Comparison of ENCODE assay signal across 11 cellular contexts in genomic region chr5:180815241-180816031, GRCh38. TPM values are rescaled to one million over a fixed set of nuclear protein-coding genes. Genes with fewer than 3 reads are reported as not detected.
DNase-seq lines count a peak whose midpoint lies in the region; ATAC-seq and TF ChIP-seq lines count a peak whose summit lies in the region.
"Had no signal": no experiment of that assay in that cellular context is flagged by ENCODE, and none has a peak within 500 bp of the region (broad histone marks: within the 10 kb centered on the region; RNA-seq: fewer than 3 reads in every experiment).

No MANE protein-coding gene starts in this region.

- peak overlapping the region in 3 of 6 donors; percentile 22 to 41 (median 23) for H3K27ac Mint-ChIP-seq in immature natural killer cell
- peak overlapping the region; percentile 97 for H3K27ac Mint-ChIP-seq in stimulated activated naive B cell treated with anti-CD40 and anti-IgM and Interleukin-4, amounts not matched to agents 10 μg/mL and 1 μg/mL and 100 μg/mL, for 72 hours
- H3K27ac Mint-ChIP-seq in activated CD8-positive, alpha-beta T cell treated with anti-CD3 and anti-CD28 coated beads for 36 hours, result no peak overlapping the region

- intact Hi-C loops in activated CD8-positive, alpha-beta T cell treated with anti-CD3 and anti-CD28 coated beads for 36 hours (cut with micrococcal nuclease), result no loop called here

- peaks cover 18 to 21% of the 10 kb centered on the region in 2 donors for H3K4me1 Mint-ChIP-seq in immature natural killer cell
- H3K4me1 Mint-ChIP-seq in stimulated activated naive B cell treated with anti-CD40 and anti-IgM and Interleukin-4, amounts not matched to agents 10 μg/mL and 1 μg/mL and 100 μg/mL, for 72 hours, result peaks cover 57 to 72% of the 10 kb centered on the region in 2 donors
- peaks cover 64% of the 10 kb centered on the region for H3K4me1 Mint-ChIP-seq in activated CD8-positive, alpha-beta T cell treated with anti-CD3 and anti-CD28 coated beads for 36 hours (ENCODE audit: low read depth)

- H3K27me3 ChIP-seq in HL-60 (ENCODE audit: insufficient read depth, poor library complexity, severe bottlenecking), result no peaks in the 10 kb centered on the region
- H3K27me3 ChIP-seq: MG63 had no signal

- no peaks in the 10 kb centered on the region for H3K36me3 Mint-ChIP-seq in immature natural killer cell
- peaks cover 46 to 52% of the 10 kb centered on the region in 2 donors for H3K36me3 Mint-ChIP-seq in stimulated activated naive B cell treated with anti-CD40 and anti-IgM and Interleukin-4, amounts not matched to agents 10 μg/mL and 1 μg/mL and 100 μg/mL, for 72 hours
- no peaks in the 10 kb centered on the region for H3K36me3 Mint-ChIP-seq in activated CD8-positive, alpha-beta T cell treated with anti-CD3 and anti-CD28 coated beads for 36 hours (ENCODE audit: low read depth)

- peak in 1 of 2 donors; percentile 4 for ATAC-seq in stimulated activated naive B cell treated with anti-CD40 and anti-IgM and Interleukin-4, amounts not matched to agents 10 μg/mL and 1 μg/mL and 100 μg/mL, for 72 hours (replicated peaks)
- ATAC-seq in activated CD8-positive, alpha-beta T cell treated with anti-CD3 and anti-CD28 coated beads for 36 hours, result no peak
- no peak for ATAC-seq in GM18867 (IDR thresholded peaks at IDR 0.05; ENCODE audit: unreplicated experiment)
- no peak for ATAC-seq in GM18868 (IDR thresholded peaks at IDR 0.05; ENCODE audit: unreplicated experiment)

- peaks cover 4 to 10% (median 9%) of the 10 kb centered on the region in 3 donors for H3K27me3 Mint-ChIP-seq in immature natural killer cell (ENCODE audit: low read depth in 3 of 3)
- H3K27me3 Mint-ChIP-seq in stimulated activated naive B cell treated with anti-CD40 and anti-IgM and Interleukin-4, amounts not matched to agents 10 μg/mL and 1 μg/mL and 100 μg/mL, for 72 hours, result peaks cover 0 to 5% of the 10 kb centered on the region in 2 donors
- no peaks in the 10 kb centered on the region for H3K27me3 Mint-ChIP-seq in activated CD8-positive, alpha-beta T cell treated with anti-CD3 and anti-CD28 coated beads for 36 hours

- TF ChIP-seq CTCF in HL-60 (IDR thresholded peaks at IDR 0.05; ENCODE audit: insufficient read depth, low read length), result no peak
- TF ChIP-seq CTCF in activated CD8-positive, alpha-beta T cell treated with anti-CD3 and anti-CD28 coated beads for 36 hours (IDR thresholded peaks at IDR 0.05), result no peak

- no peaks in the 10 kb centered on the region for H3K9me3 Mint-ChIP-seq in immature natural killer cell
- peaks cover 0 to 2% of the 10 kb centered on the region in 2 donors for H3K9me3 Mint-ChIP-seq in stimulated activated naive B cell treated with anti-CD40 and anti-IgM and Interleukin-4, amounts not matched to agents 10 μg/mL and 1 μg/mL and 100 μg/mL, for 72 hours
- H3K9me3 Mint-ChIP-seq in activated CD8-positive, alpha-beta T cell treated with anti-CD3 and anti-CD28 coated beads for 36 hours, result no peaks in the 10 kb centered on the region

- DNase-seq in HL-60 (ENCODE audit: low read depth in 1 of 2, low spot score in 1 of 2) (peak in 1 of 2 experiments; percentile 31), SKM-1 treated with dmso at 0.1 percent for 144 hours (lab: John Stamatoyannopoulos, UW; ENCODE audit: unreplicated experiment) (peak; percentile 58), immature natural killer cell (no peak), NCI-H187 (lab: John Stamatoyannopoulos, UW) (no peak)
- no peak for DNase-seq in stimulated activated naive B cell treated with anti-CD40 and anti-IgM and Interleukin-4, amounts not matched to agents 10 μg/mL and 1 μg/mL and 100 μg/mL, for 72 hours
- DNase-seq in activated CD8-positive, alpha-beta T cell treated with anti-CD3 and anti-CD28 coated beads for 36 hours, result no peak
- DNase-seq: activated CD4-positive, alpha-beta T cell treated with anti-CD3 and anti-CD28 coated beads, Interleukin-2, amount 50 U/mL, for 4 hours; MG63 had no signal

- peak overlapping the region in 3 of 5 donors; percentile 17 to 53 (median 47) for H3K4me3 Mint-ChIP-seq in immature natural killer cell
- H3K4me3 Mint-ChIP-seq in stimulated activated naive B cell treated with anti-CD40 and anti-IgM and Interleukin-4, amounts not matched to agents 10 μg/mL and 1 μg/mL and 100 μg/mL, for 72 hours, result peak overlapping the region; percentile 90 to 91
- no peak overlapping the region for H3K4me3 Mint-ChIP-seq in activated CD8-positive, alpha-beta T cell treated with anti-CD3 and anti-CD28 coated beads for 36 hours

- peak overlapping the region; percentile 15 for H3K27ac ChIP-seq in HL-60 (replicated peaks)
- H3K27ac ChIP-seq: neutrophil had no signal

- POLR2A ChIA-PET in activated CD8-positive, alpha-beta T cell treated with anti-CD3 and anti-CD28 coated beads for 36 hours (lab: Charles Lee), result interaction anchor here (1.2 to 10.0 kb wide), 4 partner anchors 10 to 17 kb away, joined by 3 to 87 read pairs (median 20); no protein-coding TSS in a partner anchor

- H3K4me3 ChIP-seq in HL-60 (replicated peaks; ENCODE audit: insufficient read depth, low read length), result peak overlapping the region; percentile 35
- H3K4me3 ChIP-seq: MG63 had no signal

- CTCF ChIA-PET in activated CD8-positive, alpha-beta T cell treated with anti-CD3 and anti-CD28 coated beads for 36 hours (lab: Charles Lee), result interaction anchor here (1.0 kb wide), 1 partner anchor 51 kb away, joined by 4 read pairs; no protein-coding TSS in a partner anchor

RNA-seq across cellular contexts. Expression of gene MGAT1, which starts 12.8 kb away (rescaled TPM):
- 100 to 1,000 TPM; 220 to 241 (median 238) TPM for polyA plus RNA-seq in immature natural killer cell
- total RNA-seq in activated CD8-positive, alpha-beta T cell treated with anti-CD3 and anti-CD28 coated beads for 36 hours, result 100 to 1,000 TPM; 161 to 171 TPM

RNA-seq across cellular contexts. Expression of gene ZFP62, which starts 45.6 kb away (rescaled TPM):
- polyA plus RNA-seq in immature natural killer cell, result 1 to 10 TPM; 7.4 to 9.8 (median 8.9) TPM
- total RNA-seq in activated CD8-positive, alpha-beta T cell treated with anti-CD3 and anti-CD28 coated beads for 36 hours, result 10 to 100 TPM; 22.2 to 22.6 TPM
